ENCODE assay signal across 11 cellular contexts in genomic region chr13:33126909-33127607, GRCh38.
A peak's percentile ranks its signal among the peaks of the same experiment; 100 is the strongest.
DNase-seq lines count a peak whose midpoint lies in the region; ATAC-seq and TF ChIP-seq lines count a peak whose summit lies in the region.
"Had no signal": no experiment of that assay in that cellular context is flagged by ENCODE, and none has a peak within 500 bp of the region (broad histone marks: within the 10 kb centered on the region; RNA-seq: fewer than 3 reads in every experiment).

No MANE protein-coding gene starts in this region.

- peaks cover 40 to 78% of the 10 kb centered on the region in 2 donors for H3K4me1 ChIP-seq in adrenal gland (replicated peaks in 1 of 2)
- H3K4me1 ChIP-seq in heart left ventricle: peaks cover 16 to 77% (median 57%) of the 10 kb centered on the region in 12 donors
- H3K4me1 ChIP-seq in psoas muscle: peaks cover 33% of the 10 kb centered on the region

- H3K36me3 ChIP-seq in adrenal gland (replicated peaks in 1 of 2) (peaks cover 0 to 17% of the 10 kb centered on the region in 2 donors), heart left ventricle (peaks cover 0 to 73% (median 39%) of the 10 kb centered on the region in 9 donors), psoas muscle (ENCODE audit: insufficient read depth in 1 of 2, low read depth in 1 of 2) (peaks cover 0 to 21% of the 10 kb centered on the region in 2 donors)
- H3K36me3 ChIP-seq: WERI-Rb-1 had no signal

- 75 to 84% (median 80%) methylated on average over 14 to 16 of the region's 16 CpGs for WGBS in adrenal gland, 4 donors
- 67 to 81% (median 74%) methylated on average over 16 of the region's 16 CpGs for WGBS in heart left ventricle, 4 donors
- WGBS in psoas muscle, 3 donors: 24 to 33% (median 31%) methylated on average over 16 of the region's 16 CpGs

- intact Hi-C loops in adrenal gland (cut with DNase I): no loop called here
- intact Hi-C loops in heart left ventricle (cut with DNase I): loop anchor here in 6 of 10 donors (1.0 to 10.0 kb wide), 6 partner anchors 27 to 160 kb away; partner anchors contain the start of gene STARD13 (in 2 of the 6)
- intact Hi-C loops in psoas muscle (cut with DNase I): loop anchor here (5.0 to 10.0 kb wide), 3 partner anchors 158 to 418 kb away; partner anchors contain the start of gene STARD13 (in 1 of the 2)

- TF ChIP-seq POLR2A in adrenal gland (IDR thresholded peaks at IDR 0.05) (no peak), heart left ventricle (IDR thresholded peaks at IDR 0.05) (no peak)

- H3K9me3 ChIP-seq in adrenal gland (replicated peaks in 1 of 3) (no peaks in the 10 kb centered on the region), heart left ventricle (no peaks in the 10 kb centered on the region), psoas muscle (no peaks in the 10 kb centered on the region)

- TF ChIP-seq CTCF in AG10803 (conservative IDR thresholded peaks at IDR 0.05; ENCODE audit: low read length): peak; percentile 37
- TF ChIP-seq CTCF in adrenal gland (IDR thresholded peaks at IDR 0.05): no peak
- peak in 5 of 12 donors; percentile 9 to 40 (median 24) for TF ChIP-seq CTCF in heart left ventricle (IDR thresholded peaks at IDR 0.05)
- TF ChIP-seq CTCF in psoas muscle (IDR thresholded peaks at IDR 0.05): peak; percentile 31

- peak; percentile 34 for DNase-seq in AG10803 (ENCODE audit: low read depth)
- DNase-seq in adrenal gland: peak in 1 of 7 donors; percentile 64
- DNase-seq in heart left ventricle: peak; percentile 40 to 69 (median 57)
- peak; percentile 43 to 76 for DNase-seq in psoas muscle
- no peak for DNase-seq in OCI-M2 (lab: John Stamatoyannopoulos, UW; ENCODE audit: unreplicated experiment)
- no peak for DNase-seq in HK-2 (ENCODE audit: unreplicated experiment)
- no peak for DNase-seq in activated CD4-positive, alpha-beta T cell treated with anti-CD3 and anti-CD28 coated beads, Interleukin-2, amount 50 U/mL, for 1 hour
- DNase-seq: AML-193, NCI-H1105 treated with DMSO at 0.1 percent for 48 hours, WERI-Rb-1 had no signal

- H3K27ac ChIP-seq in adrenal gland: peak overlapping the region; percentile 10 to 95 (median 88)
- peak overlapping the region; percentile 5 to 89 (median 78) for H3K27ac ChIP-seq in heart left ventricle
- peak overlapping the region; percentile 83 for H3K27ac ChIP-seq in psoas muscle
- H3K27ac ChIP-seq: WERI-Rb-1 had no signal

- H3K27me3 ChIP-seq in adrenal gland: no peaks in the 10 kb centered on the region
- no peaks in the 10 kb centered on the region for H3K27me3 ChIP-seq in heart left ventricle
- H3K27me3 ChIP-seq in psoas muscle (ENCODE audit: insufficient read depth in 3 of 3, low read length in 2 of 3): no peaks in the 10 kb centered on the region

- no peak overlapping the region for H3K4me3 ChIP-seq in AG10803 (ENCODE audit: low read length)
- no peak overlapping the region for H3K4me3 ChIP-seq in adrenal gland
- H3K4me3 ChIP-seq in heart left ventricle: no peak overlapping the region
- H3K4me3 ChIP-seq in psoas muscle: peak overlapping the region; percentile 31

- ATAC-seq in heart left ventricle (peak in 3 of 4 donors; percentile 11 to 14 (median 12)), psoas muscle (peak; percentile 66 to 84 (median 76)), HG03571 (IDR thresholded peaks at IDR 0.05; ENCODE audit: unreplicated experiment) (no peak)

Comparison
In these comparisons a context has a peak if more than half of its experiments do, and no peak if none do; other contexts are left out.
1. DNase-seq: peak in AG10803 (single experiment), heart left ventricle (5 of 5) and psoas muscle (2 of 2); none in OCI-M2 (single experiment), HK-2 (single experiment) and activated CD4-positive, alpha-beta T cell treated with anti-CD3 and anti-CD28 coated beads, Interleukin-2, amount 50 U/mL, for 1 hour (single experiment).
2. CTCF ChIP-seq: peak in AG10803 (single experiment) and psoas muscle (single experiment); none in adrenal gland (0 of 6).
3. intact Hi-C loops: an anchor here in heart left ventricle (1.0 to 10.0 kb wide) and psoas muscle (5.0 to 10.0 kb wide); none called in adrenal gland.
4. Peak in every context shown above with its lines, with median percentiles within 50 percentile points of each other: H3K27ac ChIP-seq.